Comparison of ENCODE assay signal across 12 cellular contexts in the genomic region with DNA sequence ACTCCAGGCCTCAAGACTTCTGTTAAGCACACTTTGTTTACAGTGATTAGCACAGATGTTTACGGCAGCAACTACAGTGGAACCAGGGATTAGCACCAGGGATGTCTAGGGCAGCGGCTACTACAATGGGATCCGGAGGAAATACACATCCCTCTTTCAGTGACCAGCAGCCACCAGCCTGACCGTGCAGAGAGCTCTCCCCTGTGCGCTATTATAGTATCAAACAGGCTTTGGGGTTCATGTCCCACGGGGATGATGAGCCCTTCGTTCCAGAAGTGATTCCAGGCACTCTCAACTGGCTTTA. TPM values are rescaled to one million over a fixed set of nuclear protein-coding genes. Genes with fewer than 3 reads are reported as not detected.
A peak's percentile ranks its signal among the peaks of the same experiment; 100 is the strongest.
DNase-seq lines count a peak whose midpoint lies in the region; FAIRE-seq and TF ChIP-seq lines count a peak whose summit lies in the region.
"Had no signal": no experiment of that assay in that cellular context is flagged by ENCODE, and none has a peak within 500 bp of the region (broad histone marks: within the 10 kb centered on the region; RNA-seq: fewer than 3 reads in every experiment).

No MANE protein-coding gene starts in this region.

- no peak overlapping the region for H3K4ac ChIP-seq in mesendoderm (ENCODE audit: low read depth, low read length)

- H3K4me3 ChIP-seq in endothelial cell of umbilical vein (replicated peaks in 1 of 3; ENCODE audit: insufficient read depth in 1 of 3, low read depth in 1 of 3, low read length in 3 of 3) (no peak overlapping the region), mesendoderm (ENCODE audit: low read length) (no peak overlapping the region), tibial artery (no peak overlapping the region), spleen (no peak overlapping the region)
- H3K4me3 ChIP-seq: thoracic aorta had no signal

- H3K36me3 ChIP-seq in endothelial cell of umbilical vein (ENCODE audit: control insufficient read depth in 2 of 2, extremely low read depth in 1 of 2, insufficient read depth in 2 of 2, low read length in 2 of 2) (no peaks in the 10 kb centered on the region), mesendoderm (ENCODE audit: control insufficient read depth, insufficient read depth, low read length) (peaks cover 17% of the 10 kb centered on the region), tibial artery (peaks cover 0 to 21% (median 11%) of the 10 kb centered on the region in 3 donors), spleen (no peaks in the 10 kb centered on the region)
- H3K36me3 ChIP-seq: thoracic aorta had no signal

- H3K4me1 ChIP-seq in endothelial cell of umbilical vein (ENCODE audit: control insufficient read depth, extremely low read depth, insufficient read depth, low read length) (peaks cover 9% of the 10 kb centered on the region), mesendoderm (ENCODE audit: control insufficient read depth, low read depth, low read length) (peaks cover 12% of the 10 kb centered on the region), tibial artery (peaks cover 0 to 6% (median 2%) of the 10 kb centered on the region in 4 donors), spleen (peaks cover 0 to 6% (median 1%) of the 10 kb centered on the region in 6 donors)

- TSS peak; percentile 62 for BruUV-seq in endothelial cell of umbilical vein (replicated peaks; lab: Mats Ljungman, UMichigan)

- H3K23ac ChIP-seq in mesendoderm (ENCODE audit: low read length) = peak overlapping the region; percentile 98

- peak overlapping the region; percentile 93 for H3K56ac ChIP-seq in mesendoderm (ENCODE audit: low read length)

- peak overlapping the region; percentile 98 for H2AK5ac ChIP-seq in mesendoderm (ENCODE audit: low read length)

- H3K27ac ChIP-seq in endothelial cell of umbilical vein (ENCODE audit: insufficient read depth, low read depth, low read length) (peak overlapping the region; percentile 81), mesendoderm (ENCODE audit: low read depth, low read length) (peak overlapping the region; percentile 99), tibial artery (peak overlapping the region; percentile 1 to 22), spleen (no peak overlapping the region)

- H3K27me3 Mint-ChIP-seq in activated naive CD4-positive, alpha-beta T cell treated with anti-CD3 and anti-CD28 coated beads for 36 hours (ENCODE audit: low read depth) = peaks cover 16% of the 10 kb centered on the region

- H4K20me1 ChIP-seq in endothelial cell of umbilical vein (replicated peaks; ENCODE audit: control insufficient read depth, extremely low read depth, insufficient read depth, low read length) = no peaks in the 10 kb centered on the region

- H3K9me3 ChIP-seq in endothelial cell of umbilical vein (replicated peaks; ENCODE audit: control insufficient read depth, insufficient read depth, low read length) = no peaks in the 10 kb centered on the region
- no peaks in the 10 kb centered on the region for H3K9me3 ChIP-seq in tibial artery
- no peaks in the 10 kb centered on the region for H3K9me3 ChIP-seq in spleen
- H3K9me3 ChIP-seq: thoracic aorta had no signal

- H3K79me1 ChIP-seq in mesendoderm (ENCODE audit: low read length) = peaks cover 2% of the 10 kb centered on the region

- H3K9ac ChIP-seq in endothelial cell of umbilical vein (replicated peaks; ENCODE audit: extremely low read depth, insufficient read depth, low read length) (peak overlapping the region; percentile 33), mesendoderm (ENCODE audit: low read length) (peak overlapping the region; percentile 71)

- H2BK5ac ChIP-seq in mesendoderm (ENCODE audit: low read length) = peak overlapping the region; percentile 100

- H3K4me1 Mint-ChIP-seq in activated naive CD4-positive, alpha-beta T cell treated with anti-CD3 and anti-CD28 coated beads for 36 hours (ENCODE audit: low read depth) = no peaks in the 10 kb centered on the region

- WGBS in mesendoderm (ENCODE audit: extremely low coverage, insufficient coverage, low lambda C conversion rate) = no CpG with 5 or more reads among the region's 7 CpGs
- WGBS in spleen, 5 donors = 45 to 59% (median 46%) methylated on average over 7 of the region's 7 CpGs

- POLR2A ChIA-PET in endothelial cell of umbilical vein (lab: Charles Lee) = no interaction called here

- FAIRE-seq in endothelial cell of umbilical vein (lab: Jason Lieb, UNC) = no peak

- TF ChIP-seq POLR2A in endothelial cell of umbilical vein (IDR thresholded peaks at IDR 0.05; ENCODE audit: low read depth, low read length) = no peak
- no peak for TF ChIP-seq POLR2A in spleen (IDR thresholded peaks at IDR 0.05)

- TF ChIP-seq CTCF in endothelial cell of umbilical vein (IDR thresholded peaks at IDR 0.05; ENCODE audit: extremely low read depth in 1 of 2, insufficient read depth in 1 of 2, low read depth in 1 of 2, low read length in 2 of 2) (no peak), tibial artery (IDR thresholded peaks at IDR 0.05) (no peak), spleen (IDR thresholded peaks at IDR 0.05 in 8 of 11, conservative IDR thresholded peaks at IDR 0.05 in 3 of 11) (no peak)

- DNase-seq in NCI-H82 (lab: John Stamatoyannopoulos, UW) = peak; percentile 46
- no peak for DNase-seq in endothelial cell of umbilical vein (ENCODE audit: low read depth, low spot score)
- DNase-seq in mesendoderm = peak; percentile 97
- DNase-seq in tibial artery = no peak
- no peak for DNase-seq in 8988T
- DNase-seq in spleen = no peak
- DNase-seq in activated naive CD4-positive, alpha-beta T cell treated with anti-CD3 and anti-CD28 coated beads for 36 hours = no peak
- no peak for DNase-seq in SW 1271 (lab: John Stamatoyannopoulos, UW)
- DNase-seq: NCI-H2227 treated with DMSO at 0.1 percent for 48 hours, RPMI8226 had no signal

- no peaks in the 10 kb centered on the region for H3K36me3 Mint-ChIP-seq in activated naive CD4-positive, alpha-beta T cell treated with anti-CD3 and anti-CD28 coated beads for 36 hours (ENCODE audit: low read depth)
- H3K36me3 Mint-ChIP-seq: memory B cell had no signal

- H3K79me2 ChIP-seq in endothelial cell of umbilical vein (ENCODE audit: control insufficient read depth, insufficient read depth, low read length) (no peaks in the 10 kb centered on the region), mesendoderm (ENCODE audit: control insufficient read depth, insufficient read depth, low read length) (no peaks in the 10 kb centered on the region)

- H3K27me3 ChIP-seq in endothelial cell of umbilical vein (ENCODE audit: control insufficient read depth in 2 of 2, insufficient read depth in 2 of 2, low read length in 2 of 2) (no peaks in the 10 kb centered on the region), mesendoderm (ENCODE audit: insufficient read depth, low read length, poor library complexity) (no peaks in the 10 kb centered on the region), tibial artery (no peaks in the 10 kb centered on the region), spleen (replicated peaks in 1 of 7) (peaks cover 0 to 44% (median 6%) of the 10 kb centered on the region in 7 donors)

- no peak overlapping the region for H2BK15ac ChIP-seq in mesendoderm (replicated peaks; ENCODE audit: low read depth)

- CTCF ChIA-PET in endothelial cell of umbilical vein (lab: Charles Lee) = interaction anchor here (1.5 to 2.0 kb wide), 4 partner anchors 10 to 140 kb away, joined by 4 to 7 read pairs (median 6); no protein-coding TSS in a partner anchor
- CTCF ChIA-PET in activated naive CD4-positive, alpha-beta T cell treated with anti-CD3 and anti-CD28 coated beads for 36 hours (lab: Charles Lee) = interaction anchor here (0.9 to 1.7 kb wide), 2 partner anchors 16 to 39 kb away, joined by 3 to 8 read pairs; no protein-coding TSS in a partner anchor

- no peaks in the 10 kb centered on the region for H3K9me1 ChIP-seq in endothelial cell of umbilical vein (replicated peaks; ENCODE audit: control insufficient read depth, extremely low read depth, insufficient read depth, low read length)

- peak overlapping the region; percentile 3 for H3K4me2 ChIP-seq in endothelial cell of umbilical vein (ENCODE audit: insufficient read depth, low read length)
- peak overlapping the region; percentile 47 for H3K4me2 ChIP-seq in mesendoderm (ENCODE audit: low read length)

- no peak overlapping the region for H4K8ac ChIP-seq in mesendoderm (ENCODE audit: low read depth, low read length)

- H3K4me3 Mint-ChIP-seq in activated naive CD4-positive, alpha-beta T cell treated with anti-CD3 and anti-CD28 coated beads for 36 hours = no peak overlapping the region
- H3K4me3 Mint-ChIP-seq: memory B cell had no signal

- H2BK120ac ChIP-seq in mesendoderm (ENCODE audit: low read depth, low read length) = peak overlapping the region; percentile 66

- H3K18ac ChIP-seq in mesendoderm (ENCODE audit: low read length) = peak overlapping the region; percentile 88

- no peak overlapping the region for H3K27ac Mint-ChIP-seq in activated naive CD4-positive, alpha-beta T cell treated with anti-CD3 and anti-CD28 coated beads for 36 hours
- H3K27ac Mint-ChIP-seq: memory B cell had no signal

- no peaks in the 10 kb centered on the region for H3K9me3 Mint-ChIP-seq in activated naive CD4-positive, alpha-beta T cell treated with anti-CD3 and anti-CD28 coated beads for 36 hours
- H3K9me3 Mint-ChIP-seq: memory B cell had no signal

- dilution Hi-C loops in endothelial cell of umbilical vein (cut with MboI; ENCODE audit: extremely low pct_ligation_motif_present, low sequenced_read_pairs) = no loop called here

- H4K5ac ChIP-seq in mesendoderm (ENCODE audit: low read length) = peak overlapping the region; percentile 93

- H2AFZ ChIP-seq in endothelial cell of umbilical vein (ENCODE audit: low read depth, low read length) = no peak overlapping the region

- intact Hi-C loops in endothelial cell of umbilical vein (cut with micrococcal nuclease) = no loop called here
- intact Hi-C loops in tibial artery (cut with DNase I; ENCODE audit: low total_unique reads) = no loop called here
- intact Hi-C loops in spleen (cut with DNase I; ENCODE audit: low total_unique reads) = no loop called here
- intact Hi-C loops in activated naive CD4-positive, alpha-beta T cell treated with anti-CD3 and anti-CD28 coated beads for 36 hours (cut with micrococcal nuclease) = no loop called here

RNA-seq across cellular contexts. Expression of gene GFPT2, which starts 21.5 kb away (rescaled TPM):
- total RNA-seq in endothelial cell of umbilical vein = 4.5 and 5.5 TPM in 2 replicates
- polyA plus RNA-seq in endothelial cell of umbilical vein = 3.2 and 4.3 TPM in 2 replicates
- polyA plus RNA-seq in endothelial cell of umbilical vein (2011; cell fraction: cytosol; rRNA removed) = 5.6 and 6.8 TPM in 2 replicates
- 10.1 and 11.1 TPM in 2 replicates for polyA plus RNA-seq in endothelial cell of umbilical vein (2011; cell fraction: nucleus; rRNA removed)
- polyA plus RNA-seq in endothelial cell of umbilical vein (2012) = 6.9 and 7.6 TPM in 2 replicates
- 6.6 and 9.4 TPM in 2 replicates for polyA minus RNA-seq in endothelial cell of umbilical vein
- 6.7 TPM for polyA minus RNA-seq in endothelial cell of umbilical vein (2011; cell fraction: cytosol; rRNA and poly(A)+ RNA removed)
- 5.6 and 7.0 TPM in 2 replicates for polyA minus RNA-seq in endothelial cell of umbilical vein (2011; cell fraction: nucleus; rRNA and poly(A)+ RNA removed)
- polyA plus RNA-seq in mesendoderm (2013, experiment 1 of 2) = 41.2 TPM
- 42.6 TPM for polyA plus RNA-seq in mesendoderm (2013, experiment 2 of 2)
- total RNA-seq in spleen = 1 to 10 TPM; 1.2 to 4.7 (median 2.0) TPM
- 1 to 10 TPM; 1.2 to 1.5 (median 1.5) TPM for polyA plus RNA-seq in spleen
- under 1 TPM; 0.22 to 0.33 TPM for total RNA-seq in activated naive CD4-positive, alpha-beta T cell treated with anti-CD3 and anti-CD28 coated beads for 36 hours

RNA-seq across cellular contexts. Expression of gene MAPK9, which starts 39.7 kb away (rescaled TPM):
- total RNA-seq in endothelial cell of umbilical vein = 34.8 and 38.0 TPM in 2 replicates
- polyA plus RNA-seq in endothelial cell of umbilical vein = 16.3 and 24.6 TPM in 2 replicates
- 24.8 and 26.0 TPM in 2 replicates for polyA plus RNA-seq in endothelial cell of umbilical vein (2011; cell fraction: cytosol; rRNA removed)
- 23.6 and 29.6 TPM in 2 replicates for polyA plus RNA-seq in endothelial cell of umbilical vein (2011; cell fraction: nucleus; rRNA removed)
- 24.6 and 26.0 TPM in 2 replicates for polyA plus RNA-seq in endothelial cell of umbilical vein (2012)
- 52.6 and 60.9 TPM in 2 replicates for polyA minus RNA-seq in endothelial cell of umbilical vein
- 38.9 TPM for polyA minus RNA-seq in endothelial cell of umbilical vein (2011; cell fraction: cytosol; rRNA and poly(A)+ RNA removed)
- 19.1 and 27.2 TPM in 2 replicates for polyA minus RNA-seq in endothelial cell of umbilical vein (2011; cell fraction: nucleus; rRNA and poly(A)+ RNA removed)
- polyA plus RNA-seq in mesendoderm (2013, experiment 1 of 2) = 28.2 TPM
- polyA plus RNA-seq in mesendoderm (2013, experiment 2 of 2) = 28.4 TPM
- 10 to 100 TPM; 30.7 to 38.5 (median 33.4) TPM for total RNA-seq in spleen
- polyA plus RNA-seq in spleen = 10 to 100 TPM in 2 of 3 donors, 1 to 10 TPM in 1; 8.9 to 13.9 (median 10.3) TPM
- total RNA-seq in activated naive CD4-positive, alpha-beta T cell treated with anti-CD3 and anti-CD28 coated beads for 36 hours = 10 to 100 TPM; 30.8 to 34.4 TPM

Comparison
In these comparisons a context has a peak if more than half of its experiments do, and no peak if none do; other contexts are left out.
1. DNase-seq: peak in NCI-H82 (single experiment) and mesendoderm (single experiment); none in endothelial cell of umbilical vein (single experiment), tibial artery (0 of 2), 8988T (single experiment), spleen (single experiment), activated naive CD4-positive, alpha-beta T cell treated with anti-CD3 and anti-CD28 coated beads for 36 hours (single experiment) and SW 1271 (0 of 2).
2. H3K27ac ChIP-seq: peak in endothelial cell of umbilical vein (single experiment), mesendoderm (single experiment) and tibial artery (2 of 2); none in spleen (0 of 8).